26 cellular contexts compared by ENCODE assay signal in the genomic region with DNA sequence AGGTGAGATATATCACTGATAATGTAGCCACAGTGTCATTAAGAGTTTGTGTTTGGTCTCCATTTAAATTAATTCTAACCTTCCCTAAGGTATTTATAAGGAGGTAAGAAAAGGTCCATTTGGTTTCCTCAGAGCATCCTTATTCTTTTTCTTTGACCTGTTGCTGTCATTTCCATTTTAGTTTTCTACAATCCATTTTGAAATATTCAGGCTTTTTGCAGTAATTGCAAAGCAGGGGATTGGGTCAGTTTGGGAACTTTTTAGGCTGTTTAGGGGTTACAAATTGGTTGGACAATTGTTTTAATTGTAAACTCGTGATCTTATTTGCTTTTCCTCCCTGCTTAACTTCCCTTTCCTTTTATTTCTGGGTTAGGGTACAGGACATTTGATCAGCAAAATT.
"Had no signal": no experiment of that assay in that cellular context is flagged by ENCODE, and none has a peak within 500 bp of the region (broad histone marks: within the 10 kb centered on the region; RNA-seq: fewer than 3 reads in every experiment).

No MANE protein-coding gene starts in this region.

- ATAC-seq: stimulated activated effector memory CD8-positive, alpha-beta T cell treated with anti-CD3 and anti-CD28 coated beads, Interleukin-12 subunit alpha, Interleukin-12 subunit beta, amount 100 ng/mL, for 72 hours; stimulated activated memory B cell treated with anti-CD40 and anti-IgM and Interleukin-4, amounts not matched to agents 10 μg/mL and 1 μg/mL and 100 μg/mL, for 72 hours; stimulated activated naive B cell treated with anti-CD40 and anti-IgM and Interleukin-4, amounts not matched to agents 10 μg/mL and 1 μg/mL and 100 μg/mL, for 72 hours; stimulated activated naive CD8-positive, alpha-beta T cell treated with anti-CD3 and anti-CD28 coated beads, Interleukin-15, amount 100 ng/mL, for 72 hours; stimulated activated naive CD8-positive, alpha-beta T cell treated with anti-CD3 and anti-CD28 coated beads, Interleukin-15, Interleukin-2, amounts not matched to agents 100 U/mL and 50 U/mL, for 24 hours; upper lobe of right lung had no signal

- H3K36me3 ChIP-seq: stomach, suprapubic skin, thoracic aorta, thyroid gland, tibial artery, tibial nerve, transverse colon, upper lobe of left lung, upper lobe of right lung, uterus, vagina had no signal

- H3K4me1 ChIP-seq: stomach, suprapubic skin, testis, thyroid gland, tibial artery, tibial nerve, transverse colon, upper lobe of left lung, upper lobe of right lung, uterus, vagina had no signal

- H3K27ac ChIP-seq: stomach, suprapubic skin, testis, thoracic aorta, thyroid gland, tibial artery, tibial nerve, transverse colon, upper lobe of left lung, upper lobe of right lung, uterus, vagina had no signal

- DNase-seq: stimulated activated CD4-positive, alpha-beta T cell treated with anti-CD3 and anti-CD28 coated beads, Interleukin-2, amount 100 ng/mL, for 48 hours; stimulated activated CD4-positive, alpha-beta T cell treated with anti-CD3 and anti-CD28 coated beads, Interleukin-4, amount 100 ng/mL, for 1 hour; stimulated activated CD4-positive, alpha-beta T cell treated with anti-CD3 and anti-CD28 coated beads, Interleukin-4, amount 100 ng/mL, for 24 hours; stimulated activated CD4-positive, alpha-beta T cell treated with anti-CD3 and anti-CD28 coated beads, Interleukin-4, amount 100 ng/mL, for 4 hours; stimulated activated CD8-positive, alpha-beta memory T cell treated with anti-CD3 and anti-CD28 coated beads, Interleukin-4, amount 100 ng/mL, for 48 hours; stimulated activated naive B cell treated with anti-CD40 and anti-IgM and Interleukin-4, amounts not matched to agents 10 μg/mL and 1 μg/mL and 100 μg/mL, for 72 hours; stimulated activated naive CD4-positive, alpha-beta T cell; stimulated activated naive CD4-positive, alpha-beta T cell treated with Interleukin-2 at 50 U/mL for 16 hours; stimulated activated naive CD8-positive, alpha-beta T cell treated with anti-CD3 and anti-CD28 coated beads, Interleukin-15, amount 100 ng/mL, for 72 hours; stimulated activated naive CD8-positive, alpha-beta T cell treated with anti-CD3 and anti-CD28 coated beads, Interleukin-15, Interleukin-2, amounts not matched to agents 100 U/mL and 50 U/mL, for 24 hours; stomach; substantia nigra; testis; thyroid gland; tibial artery; transverse colon; trophoblast cell; upper lobe of left lung; upper lobe of right lung; uterus had no signal

- H3K9me3 ChIP-seq: stomach, suprapubic skin, testis, thoracic aorta, thyroid gland, tibial artery, tibial nerve, transverse colon, upper lobe of left lung, upper lobe of right lung, uterus, vagina had no signal

- H3K4me3 ChIP-seq: stomach, suprapubic skin, testis, thoracic aorta, thyroid gland, tibial artery, tibial nerve, transverse colon, upper lobe of left lung, upper lobe of right lung, uterus, vagina had no signal
